Comparison of ENCODE assay signal across 8 cellular contexts in the genomic region with DNA sequence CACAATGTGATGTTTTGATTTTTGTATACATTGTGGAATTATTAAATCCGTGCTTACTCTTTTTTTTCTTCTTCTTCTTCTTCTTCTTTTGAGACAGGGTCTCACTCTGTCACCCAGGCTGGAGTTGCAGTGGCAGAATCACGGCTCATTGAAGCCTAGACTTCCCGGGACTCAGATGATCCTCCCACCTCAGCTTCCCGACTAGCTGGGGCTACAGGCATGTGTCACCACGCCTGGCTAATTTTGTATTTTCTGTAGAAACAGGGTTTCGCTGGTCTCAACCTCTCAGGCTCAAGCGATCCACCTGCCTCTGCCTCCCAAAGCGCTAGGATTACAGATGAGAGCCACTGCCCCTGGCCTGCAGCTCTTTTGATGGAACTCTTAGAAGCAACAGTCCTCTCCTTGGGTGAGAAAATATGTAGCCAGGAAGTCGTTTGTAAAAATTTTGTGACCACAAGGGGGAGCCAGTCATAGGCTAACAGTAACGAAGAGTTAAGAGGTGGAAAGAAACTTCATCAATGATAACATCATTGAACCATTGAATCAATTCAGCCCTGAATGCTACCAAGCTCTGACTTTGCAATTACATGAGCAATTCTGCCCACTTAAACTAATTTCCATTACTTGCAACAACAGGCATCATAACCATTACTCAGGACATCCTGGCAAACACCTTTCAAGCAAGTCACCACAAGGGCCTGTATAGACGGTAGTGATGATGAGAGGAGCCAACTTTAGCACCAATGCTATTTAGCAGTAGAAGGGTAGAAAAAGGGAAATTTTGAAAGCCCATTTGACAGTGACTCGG. TPM values are rescaled to one million over a fixed set of nuclear protein-coding genes. Genes with fewer than 3 reads are reported as not detected.
DNase-seq lines count a peak whose midpoint lies in the region; ATAC-seq and TF ChIP-seq lines count a peak whose summit lies in the region.

No MANE protein-coding gene starts in this region.

- no peak overlapping the region for H2BK5ac ChIP-seq in mesendoderm (ENCODE audit: low read length)

- H3K4me3 ChIP-seq in HFF-Myc (replicated peaks; ENCODE audit: low read depth, low read length) (no peak overlapping the region), mesendoderm (ENCODE audit: low read length) (no peak overlapping the region)

- H3K56ac ChIP-seq in mesendoderm (ENCODE audit: low read length) = no peak overlapping the region

- no peaks in the 10 kb centered on the region for H3K27me3 ChIP-seq in mesendoderm (ENCODE audit: insufficient read depth, low read length, poor library complexity)

- no peak overlapping the region for H4K8ac ChIP-seq in mesendoderm (ENCODE audit: low read depth, low read length)

- H3K4me1 Mint-ChIP-seq in stimulated activated naive CD8-positive, alpha-beta T cell treated with anti-CD3 and anti-CD28 coated beads, Interleukin-15, Interleukin-2, amounts not matched to agents 100 ng/mL and 50 ng/mL, for 24 hours (ENCODE audit: low read depth) = peaks cover 27% of the 10 kb centered on the region

- H3K4me1 ChIP-seq in mesendoderm (ENCODE audit: control insufficient read depth, low read depth, low read length) = no peaks in the 10 kb centered on the region

- H3K23ac ChIP-seq in mesendoderm (ENCODE audit: low read length) = no peak overlapping the region

- H4K5ac ChIP-seq in mesendoderm (ENCODE audit: low read length) = no peak overlapping the region

- DNase-seq in GM04503 (ENCODE audit: low read depth) (peak; percentile 34), HFF-Myc (ENCODE audit: extremely low read depth, low read depth) (peak; percentile 47), NCI-H2227 treated with DMSO at 0.1 percent for 48 hours (lab: John Stamatoyannopoulos, UW) (peak; percentile 46), mesendoderm (peak; percentile 91)
- DNase-seq in activated CD4-positive, alpha-beta T cell treated with anti-CD3 and anti-CD28 coated beads, Interleukin-2, amount 50 U/mL, for 1 hour = peak; percentile 60
- DNase-seq in effector CD8-positive, alpha-beta T cell (lab: John Stamatoyannopoulos, UW) = peak; percentile 50

- H3K27me3 Mint-ChIP-seq in stimulated activated naive CD8-positive, alpha-beta T cell treated with anti-CD3 and anti-CD28 coated beads, Interleukin-15, Interleukin-2, amounts not matched to agents 100 ng/mL and 50 ng/mL, for 24 hours = no peaks in the 10 kb centered on the region

- no peak for ATAC-seq in GM21737 (IDR thresholded peaks at IDR 0.05; ENCODE audit: unreplicated experiment)

- H3K9me3 Mint-ChIP-seq in stimulated activated naive CD8-positive, alpha-beta T cell treated with anti-CD3 and anti-CD28 coated beads, Interleukin-15, Interleukin-2, amounts not matched to agents 100 ng/mL and 50 ng/mL, for 24 hours = no peaks in the 10 kb centered on the region

- no peaks in the 10 kb centered on the region for H3K36me3 ChIP-seq in mesendoderm (ENCODE audit: control insufficient read depth, insufficient read depth, low read length)

- H3K18ac ChIP-seq in mesendoderm (ENCODE audit: low read length) = no peak overlapping the region

- no peaks in the 10 kb centered on the region for H3K79me1 ChIP-seq in mesendoderm (ENCODE audit: low read length)

- H3K4me2 ChIP-seq in mesendoderm (ENCODE audit: low read length) = no peak overlapping the region

- peak overlapping the region; percentile 74 for H3K27ac Mint-ChIP-seq in stimulated activated naive CD8-positive, alpha-beta T cell treated with anti-CD3 and anti-CD28 coated beads, Interleukin-15, Interleukin-2, amounts not matched to agents 100 ng/mL and 50 ng/mL, for 24 hours

- H3K4me3 Mint-ChIP-seq in stimulated activated naive CD8-positive, alpha-beta T cell treated with anti-CD3 and anti-CD28 coated beads, Interleukin-15, Interleukin-2, amounts not matched to agents 100 ng/mL and 50 ng/mL, for 24 hours = no peak overlapping the region

- no peak overlapping the region for H2AK5ac ChIP-seq in mesendoderm (ENCODE audit: low read length)

- peak; percentile 58 for TF ChIP-seq CTCF in HFF-Myc (IDR thresholded peaks at IDR 0.05; ENCODE audit: low read depth, low read length, missing control alignments)

- no CpG with 5 or more reads among the region's 12 CpGs for WGBS in mesendoderm (ENCODE audit: extremely low coverage, insufficient coverage, low lambda C conversion rate)

- no peaks in the 10 kb centered on the region for H3K79me2 ChIP-seq in mesendoderm (ENCODE audit: control insufficient read depth, insufficient read depth, low read length)

- no peak overlapping the region for H2BK120ac ChIP-seq in mesendoderm (ENCODE audit: low read depth, low read length)

- H3K27ac ChIP-seq in mesendoderm (ENCODE audit: low read depth, low read length) = no peak overlapping the region

- no peaks in the 10 kb centered on the region for H3K36me3 Mint-ChIP-seq in stimulated activated naive CD8-positive, alpha-beta T cell treated with anti-CD3 and anti-CD28 coated beads, Interleukin-15, Interleukin-2, amounts not matched to agents 100 ng/mL and 50 ng/mL, for 24 hours (ENCODE audit: low read depth)

- no peak overlapping the region for H2BK15ac ChIP-seq in mesendoderm (replicated peaks; ENCODE audit: low read depth)

- H3K9ac ChIP-seq in mesendoderm (ENCODE audit: low read length) = no peak overlapping the region

- no peak overlapping the region for H3K4ac ChIP-seq in mesendoderm (ENCODE audit: low read depth, low read length)

RNA-seq across cellular contexts. Expression of gene CMTM7, which starts 16.7 kb away (rescaled TPM):
- 62.8 TPM for polyA plus RNA-seq in mesendoderm (2013, experiment 1 of 2)
- polyA plus RNA-seq in mesendoderm (2013, experiment 2 of 2) = 61.0 TPM

Comparison
In these comparisons a context has a peak if more than half of its experiments do, and no peak if none do; other contexts are left out.
1. DNase-seq: peak in every context shown above with its lines; median percentile 91 in mesendoderm; 60 in activated CD4-positive, alpha-beta T cell treated with anti-CD3 and anti-CD28 coated beads, Interleukin-2, amount 50 U/mL, for 1 hour; 50 in effector CD8-positive, alpha-beta T cell; 47 in HFF-Myc; 46 in NCI-H2227 treated with DMSO at 0.1 percent for 48 hours; 34 in GM04503.